In genomic region chr14:20631023-20631820, GRCh38 we compare ENCODE assay signal across 8 cellular contexts. TPM values are rescaled to one million over a fixed set of nuclear protein-coding genes. Genes with fewer than 3 reads are reported as not detected.
A peak's percentile ranks its signal among the peaks of the same experiment; 100 is the strongest.
DNase-seq lines count a peak whose midpoint lies in the region; ATAC-seq and TF ChIP-seq lines count a peak whose summit lies in the region.

No MANE protein-coding gene starts in this region.

- H3K27ac Mint-ChIP-seq in activated naive CD8-positive, alpha-beta T cell treated with anti-CD3 and anti-CD28 coated beads, Interleukin-2, amount 10 ng/mL, durations not matched to agents 7 days and 5 days, result peak overlapping the region; percentile 13

- H3K4me3 ChIP-seq in AG04449 (ENCODE audit: low read depth, low read length), result peak overlapping the region; percentile 57

- no peaks in the 10 kb centered on the region for H3K9me3 Mint-ChIP-seq in activated naive CD8-positive, alpha-beta T cell treated with anti-CD3 and anti-CD28 coated beads, Interleukin-2, amount 10 ng/mL, durations not matched to agents 7 days and 5 days

- H3K4me3 Mint-ChIP-seq in activated naive CD8-positive, alpha-beta T cell treated with anti-CD3 and anti-CD28 coated beads, Interleukin-2, amount 10 ng/mL, durations not matched to agents 7 days and 5 days, result peak overlapping the region; percentile 81

- ATAC-seq in HG02759 (IDR thresholded peaks at IDR 0.05; ENCODE audit: unreplicated experiment), result peak; percentile 26
- ATAC-seq in activated naive CD8-positive, alpha-beta T cell treated with anti-CD3 and anti-CD28 coated beads, Interleukin-2, amount 10 ng/mL, durations not matched to agents 7 days and 5 days (ENCODE audit: low read depth), result no peak
- peak; percentile 63 to 74 for ATAC-seq in left cardiac atrium
- ATAC-seq in sciatic nerve, result peak; percentile 75
- ATAC-seq in GM21423 (IDR thresholded peaks at IDR 0.05; ENCODE audit: unreplicated experiment), result no peak

- POLR2A ChIA-PET in AG04449 (lab: Yijun Ruan, JAX), result interaction anchor here (1.0 to 1.7 kb wide), 2 partner anchors 21 to 288 kb away, joined by 3 read pairs; partner anchors contain the start of gene PARP2
- POLR2A ChIA-PET in activated naive CD8-positive, alpha-beta T cell treated with anti-CD3 and anti-CD28 coated beads, Interleukin-2, amount 10 ng/mL, durations not matched to agents 7 days and 5 days (lab: Charles Lee), result interaction anchor here (0.7 to 1.9 kb wide), 4 partner anchors 9 to 218 kb away, joined by 3 to 7 read pairs (median 4); partner anchors contain the start of gene TEP1

- peaks cover 29% of the 10 kb centered on the region for H3K4me1 Mint-ChIP-seq in activated naive CD8-positive, alpha-beta T cell treated with anti-CD3 and anti-CD28 coated beads, Interleukin-2, amount 10 ng/mL, durations not matched to agents 7 days and 5 days

- intact Hi-C loops in left cardiac atrium (cut with DNase I) (loop anchor here in 1 of 2 donors (2.0 kb wide), 1 partner anchor 14 kb away; no protein-coding TSS in a partner anchor), sciatic nerve (cut with DNase I) (no loop called here)

- TF ChIP-seq CTCF in AG04449 (IDR thresholded peaks at IDR 0.05; ENCODE audit: insufficient read depth, low read length, missing control alignments), result no peak

- CTCF ChIA-PET in AG04449 (lab: Yijun Ruan, JAX), result interaction anchor here (1.0 to 3.6 kb wide), 5 partner anchors 17 to 60 kb away, joined by 4 to 15 read pairs (median 6); no protein-coding TSS in a partner anchor

- peaks cover 84% of the 10 kb centered on the region for H3K27me3 Mint-ChIP-seq in activated naive CD8-positive, alpha-beta T cell treated with anti-CD3 and anti-CD28 coated beads, Interleukin-2, amount 10 ng/mL, durations not matched to agents 7 days and 5 days

- peaks cover 1% of the 10 kb centered on the region for H3K36me3 Mint-ChIP-seq in activated naive CD8-positive, alpha-beta T cell treated with anti-CD3 and anti-CD28 coated beads, Interleukin-2, amount 10 ng/mL, durations not matched to agents 7 days and 5 days

- DNase-seq in AG04449 (ENCODE audit: low read depth, low spot score) (no peak), RKO (ENCODE audit: low spot score) (peak; percentile 70), left cardiac atrium (peak; percentile 46), sciatic nerve (ENCODE audit: low spot score) (no peak), middle frontal gyrus (ENCODE audit: extremely low spot score, low spot score) (no peak)
- no peak for DNase-seq in activated naive CD8-positive, alpha-beta T cell treated with anti-CD3 and anti-CD28 coated beads, Interleukin-2, amount 10 ng/mL, durations not matched to agents 7 days and 5 days

RNA-seq across cellular contexts. Expression of gene OR6S1, which starts 10.3 kb away (rescaled TPM):
- total RNA-seq in activated naive CD8-positive, alpha-beta T cell treated with anti-CD3 and anti-CD28 coated beads, Interleukin-2, amount 10 ng/mL, durations not matched to agents 7 days and 5 days, result not detected
- total RNA-seq in left cardiac atrium (not detected), sciatic nerve (not detected)

RNA-seq across cellular contexts. Expression of gene RNASE12, which starts 40.0 kb away (rescaled TPM):
- total RNA-seq in activated naive CD8-positive, alpha-beta T cell treated with anti-CD3 and anti-CD28 coated beads, Interleukin-2, amount 10 ng/mL, durations not matched to agents 7 days and 5 days, result not detected
- total RNA-seq in left cardiac atrium, result not detected
- total RNA-seq in sciatic nerve, result not detected

RNA-seq across cellular contexts. Expression of gene RNASE11, which starts 43.4 kb away (rescaled TPM):
- not detected for total RNA-seq in activated naive CD8-positive, alpha-beta T cell treated with anti-CD3 and anti-CD28 coated beads, Interleukin-2, amount 10 ng/mL, durations not matched to agents 7 days and 5 days
- not detected for total RNA-seq in left cardiac atrium
- total RNA-seq in sciatic nerve, result not detected

RNA-seq across cellular contexts. Expression of gene RNASE4, which starts 53.1 kb away (rescaled TPM):
- total RNA-seq in activated naive CD8-positive, alpha-beta T cell treated with anti-CD3 and anti-CD28 coated beads, Interleukin-2, amount 10 ng/mL, durations not matched to agents 7 days and 5 days, result 1 to 10 TPM in 1 of 2 experiments, under 1 TPM in 1; 0.62 to 1.0 TPM
- total RNA-seq in left cardiac atrium, result 10 to 100 TPM; 15.9 to 20.8 TPM
- 81.6 TPM for total RNA-seq in sciatic nerve

RNA-seq across cellular contexts. Expression of gene ANG, which starts 57.3 kb away (rescaled TPM):
- total RNA-seq in activated naive CD8-positive, alpha-beta T cell treated with anti-CD3 and anti-CD28 coated beads, Interleukin-2, amount 10 ng/mL, durations not matched to agents 7 days and 5 days, result 1 to 10 TPM; 1.0 to 1.5 TPM
- total RNA-seq in left cardiac atrium (10 to 100 TPM in 1 of 2 donors, 1 to 10 TPM in 1; 7.1 to 13.0 TPM), sciatic nerve (24.5 TPM)

Comparison
In these comparisons a context has a peak if more than half of its experiments do, and no peak if none do; other contexts are left out.
1. DNase-seq: peak in RKO (single experiment) and left cardiac atrium (single experiment); none in AG04449 (single experiment), activated naive CD8-positive, alpha-beta T cell treated with anti-CD3 and anti-CD28 coated beads, Interleukin-2, amount 10 ng/mL, durations not matched to agents 7 days and 5 days (single experiment), sciatic nerve (single experiment) and middle frontal gyrus (single experiment).
2. ATAC-seq: peak in HG02759 (single experiment), left cardiac atrium (2 of 2) and sciatic nerve (single experiment); none in activated naive CD8-positive, alpha-beta T cell treated with anti-CD3 and anti-CD28 coated beads, Interleukin-2, amount 10 ng/mL, durations not matched to agents 7 days and 5 days (single experiment) and GM21423 (single experiment).